ENCODE assay signal across 10 cellular contexts in the genomic region with DNA sequence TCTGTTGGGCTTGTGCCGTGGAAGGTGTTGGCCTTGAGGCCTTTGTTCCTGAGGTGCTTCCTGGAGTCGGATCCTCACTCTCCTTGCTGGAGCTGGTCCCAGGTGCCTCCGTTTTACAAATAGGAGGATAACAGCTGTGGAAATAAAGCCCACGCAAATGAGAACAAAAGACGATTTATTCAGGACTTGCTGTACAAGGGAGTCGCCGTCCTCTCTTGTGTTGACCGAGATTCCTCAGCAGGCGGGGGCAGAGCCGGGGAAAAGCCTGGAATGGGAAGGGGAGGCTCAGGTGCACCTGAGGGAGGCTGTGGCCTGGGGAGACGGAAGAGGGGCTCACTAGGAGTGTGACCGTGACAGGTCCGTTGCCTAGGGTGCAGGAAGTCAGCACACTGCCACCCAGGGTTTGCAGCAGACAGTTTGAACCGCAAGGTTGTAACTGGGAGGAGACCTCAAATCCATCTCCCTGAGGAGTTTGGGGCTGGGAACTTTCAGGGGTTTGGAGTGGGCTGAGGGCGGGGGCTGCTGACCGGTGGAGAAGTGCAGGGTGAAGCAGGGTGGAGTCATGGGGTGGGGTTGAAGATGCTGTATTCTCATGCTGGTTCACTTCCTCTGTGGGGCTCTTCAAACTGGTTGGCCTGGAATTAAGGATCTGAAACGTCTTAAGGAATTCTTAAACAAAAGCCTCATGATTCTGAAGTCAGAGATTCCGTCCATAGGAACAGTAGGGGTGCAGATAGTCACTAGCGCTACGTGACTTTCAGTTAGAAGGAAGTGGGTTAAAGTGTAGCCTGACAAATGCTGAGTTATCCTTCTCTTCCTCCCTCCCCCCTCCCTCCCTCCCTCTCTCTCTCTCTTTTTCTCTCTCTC. TPM values are rescaled to one million over a fixed set of nuclear protein-coding genes. Genes with fewer than 3 reads are reported as not detected.
DNase-seq lines count a peak whose midpoint lies in the region; TF ChIP-seq lines count a peak whose summit lies in the region.
"Had no signal": no experiment of that assay in that cellular context is flagged by ENCODE, and none has a peak within 500 bp of the region (broad histone marks: within the 10 kb centered on the region; RNA-seq: fewer than 3 reads in every experiment).

No MANE protein-coding gene starts in this region.

- intact Hi-C loops in vagina (cut with DNase I), result loop anchor here (5.0 to 10.0 kb wide), 2 partner anchors 54 to 121 kb away; a partner anchor contains a TSS
- intact Hi-C loops in lower leg skin (cut with DNase I; ENCODE audit: low total_unique reads), result no loop called here

- H3K9me3 ChIP-seq in vagina, result no peaks in the 10 kb centered on the region

- peaks cover 61% of the 10 kb centered on the region for H3K4me1 Mint-ChIP-seq in activated T-cell treated with anti-CD3 and anti-CD28 coated beads, Interleukin-2, amount 50 U/mL, for 24 hours (ENCODE audit: low read depth)
- H3K4me1 Mint-ChIP-seq in type B pancreatic cell (ENCODE audit: unreplicated experiment), result peaks cover 17% of the 10 kb centered on the region

- in situ Hi-C loops in SK-MEL-5 (cut with HindIII; ENCODE audit: low pct_unique_long_range_greater_than_20kb, low sequenced_read_pairs), result no loop called here

- no peak for DNase-seq in activated T-cell treated with anti-CD3 and anti-CD28 coated beads, Interleukin-2, amount 50 U/mL, for 24 hours
- no peak for DNase-seq in activated T-cell treated with anti-CD3 and anti-CD28 coated beads, Interleukin-2, amount 50 U/mL, for 1 hour
- DNase-seq in SK-MEL-5 (ENCODE audit: low read depth, low spot score), result peak; percentile 55
- DNase-seq in epithelial cell of esophagus (ENCODE audit: low read depth), result peak; percentile 90
- no peak for DNase-seq in type B pancreatic cell (ENCODE audit: extremely low spot score, unreplicated experiment)
- no peak for DNase-seq in vagina (ENCODE audit: extremely low spot score in 2 of 2)
- no peak for DNase-seq in lower leg skin (ENCODE audit: low spot score in 2 of 2)
- DNase-seq in activated effector memory CD4-positive, alpha-beta T cell treated with anti-CD3 and anti-CD28 coated beads, Interleukin-2, amount 50 U/mL, for 16 hours, result no peak
- DNase-seq: activated CD4-positive, alpha-beta T cell treated with anti-CD3 and anti-CD28 coated beads for 4 hours; NCI-H524 treated with DMSO at 0.1 percent for 48 hours had no signal

- H3K27ac ChIP-seq in vagina, result no peak overlapping the region

- H3K4me3 Mint-ChIP-seq in activated T-cell treated with anti-CD3 and anti-CD28 coated beads, Interleukin-2, amount 50 U/mL, for 24 hours, result peak overlapping the region; percentile 25
- H3K4me3 Mint-ChIP-seq in type B pancreatic cell, result peak overlapping the region; percentile 74

- TF ChIP-seq CTCF in epithelial cell of esophagus (IDR thresholded peaks at IDR 0.05; ENCODE audit: insufficient read depth, low read depth, low read length, missing control alignments) (no peak), type B pancreatic cell (conservative IDR thresholded peaks at IDR 0.05) (no peak), vagina (IDR thresholded peaks at IDR 0.05) (no peak), lower leg skin (IDR thresholded peaks at IDR 0.05) (no peak)

- H3K27me3 ChIP-seq in vagina, result no peaks in the 10 kb centered on the region

- H3K36me3 ChIP-seq in vagina, result peaks cover 0 to 9% of the 10 kb centered on the region in 2 donors

- H3K36me3 Mint-ChIP-seq in activated T-cell treated with anti-CD3 and anti-CD28 coated beads, Interleukin-2, amount 50 U/mL, for 24 hours (ENCODE audit: low read depth), result peaks cover 18% of the 10 kb centered on the region
- H3K36me3 Mint-ChIP-seq in type B pancreatic cell, result peaks cover 8% of the 10 kb centered on the region

- 57 to 61% methylated on average over 20 of the region's 20 CpGs for WGBS in lower leg skin, 2 donors

- H3K4me3 ChIP-seq in epithelial cell of esophagus (ENCODE audit: low read length), result no peak overlapping the region
- H3K4me3 ChIP-seq in vagina, result no peak overlapping the region
- no peak overlapping the region for H3K4me3 ChIP-seq in lower leg skin (ENCODE audit: low read depth, poor library complexity, severe bottlenecking)

- no peaks in the 10 kb centered on the region for H3K9me3 Mint-ChIP-seq in activated T-cell treated with anti-CD3 and anti-CD28 coated beads, Interleukin-2, amount 50 U/mL, for 24 hours
- H3K9me3 Mint-ChIP-seq in type B pancreatic cell, result no peaks in the 10 kb centered on the region

- H3K27me3 Mint-ChIP-seq in activated T-cell treated with anti-CD3 and anti-CD28 coated beads, Interleukin-2, amount 50 U/mL, for 24 hours, result no peaks in the 10 kb centered on the region
- no peaks in the 10 kb centered on the region for H3K27me3 Mint-ChIP-seq in type B pancreatic cell

- TF ChIP-seq POLR2A in vagina (IDR thresholded peaks at IDR 0.05) (no peak), lower leg skin (IDR thresholded peaks at IDR 0.05) (no peak)

- H3K27ac Mint-ChIP-seq in activated T-cell treated with anti-CD3 and anti-CD28 coated beads, Interleukin-2, amount 50 U/mL, for 24 hours, result peak overlapping the region; percentile 51
- H3K27ac Mint-ChIP-seq in type B pancreatic cell, result peak overlapping the region; percentile 86

- peaks cover 23% of the 10 kb centered on the region for H3K4me1 ChIP-seq in vagina

RNA-seq across cellular contexts. Expression of a gene that starts 2.6 kb away (rescaled TPM):
- 48.2 and 50.4 TPM in 2 replicates for total RNA-seq in SK-MEL-5 (2014; rRNA removed; shearing (Covaris generic))
- polyA plus RNA-seq in SK-MEL-5 (2015; cell fraction: cytosol; rRNA removed), result 87.3 and 113 TPM in 2 replicates
- polyA plus RNA-seq in SK-MEL-5 (2015; cell fraction: nucleus; rRNA removed), result 31.4 TPM in 2 replicates
- 45.4 and 78.2 TPM in 2 replicates for total RNA-seq in type B pancreatic cell (ENCODE audit: low replicate concordance)
- 173 TPM for total RNA-seq in vagina
- total RNA-seq in lower leg skin, result 10 to 100 TPM; 11.0 to 29.3 (median 21.8) TPM

RNA-seq across cellular contexts. Expression of a gene that starts 10.7 kb away (rescaled TPM):
- 23.1 and 25.7 TPM in 2 replicates for total RNA-seq in SK-MEL-5 (2014; rRNA removed; shearing (Covaris generic))
- 21.8 TPM in 2 replicates for polyA plus RNA-seq in SK-MEL-5 (2015; cell fraction: cytosol; rRNA removed)
- polyA plus RNA-seq in SK-MEL-5 (2015; cell fraction: nucleus; rRNA removed), result 85.5 and 108 TPM in 2 replicates
- total RNA-seq in type B pancreatic cell (ENCODE audit: low replicate concordance) (29.5 and 43.6 TPM in 2 replicates), vagina (18.2 TPM), lower leg skin (10 to 100 TPM; 19.5 to 43.2 (median 25.5) TPM)

RNA-seq across cellular contexts. Expression of a gene that starts 59.8 kb away (rescaled TPM):
- total RNA-seq in SK-MEL-5 (2014; rRNA removed; shearing (Covaris generic)), result 63.5 and 69.9 TPM in 2 replicates
- polyA plus RNA-seq in SK-MEL-5 (2015; cell fraction: cytosol; rRNA removed), result 48.4 and 50.3 TPM in 2 replicates
- 31.1 and 42.1 TPM in 2 replicates for polyA plus RNA-seq in SK-MEL-5 (2015; cell fraction: nucleus; rRNA removed)
- 94.4 and 160 TPM in 2 replicates for total RNA-seq in type B pancreatic cell (ENCODE audit: low replicate concordance)
- 58.7 TPM for total RNA-seq in vagina
- total RNA-seq in lower leg skin, result 10 to 100 TPM; 19.5 to 55.6 (median 42.1) TPM

Comparison
In these comparisons a context has a peak if more than half of its experiments do, and no peak if none do; other contexts are left out.
1. DNase-seq: peak in SK-MEL-5 (single experiment) and epithelial cell of esophagus (single experiment); none in activated T-cell treated with anti-CD3 and anti-CD28 coated beads, Interleukin-2, amount 50 U/mL, for 24 hours (single experiment), activated T-cell treated with anti-CD3 and anti-CD28 coated beads, Interleukin-2, amount 50 U/mL, for 1 hour (single experiment), type B pancreatic cell (single experiment), vagina (0 of 2), lower leg skin (0 of 2) and activated effector memory CD4-positive, alpha-beta T cell treated with anti-CD3 and anti-CD28 coated beads, Interleukin-2, amount 50 U/mL, for 16 hours (single experiment).